ENCODE assay signal across 12 cellular contexts in the genomic region with DNA sequence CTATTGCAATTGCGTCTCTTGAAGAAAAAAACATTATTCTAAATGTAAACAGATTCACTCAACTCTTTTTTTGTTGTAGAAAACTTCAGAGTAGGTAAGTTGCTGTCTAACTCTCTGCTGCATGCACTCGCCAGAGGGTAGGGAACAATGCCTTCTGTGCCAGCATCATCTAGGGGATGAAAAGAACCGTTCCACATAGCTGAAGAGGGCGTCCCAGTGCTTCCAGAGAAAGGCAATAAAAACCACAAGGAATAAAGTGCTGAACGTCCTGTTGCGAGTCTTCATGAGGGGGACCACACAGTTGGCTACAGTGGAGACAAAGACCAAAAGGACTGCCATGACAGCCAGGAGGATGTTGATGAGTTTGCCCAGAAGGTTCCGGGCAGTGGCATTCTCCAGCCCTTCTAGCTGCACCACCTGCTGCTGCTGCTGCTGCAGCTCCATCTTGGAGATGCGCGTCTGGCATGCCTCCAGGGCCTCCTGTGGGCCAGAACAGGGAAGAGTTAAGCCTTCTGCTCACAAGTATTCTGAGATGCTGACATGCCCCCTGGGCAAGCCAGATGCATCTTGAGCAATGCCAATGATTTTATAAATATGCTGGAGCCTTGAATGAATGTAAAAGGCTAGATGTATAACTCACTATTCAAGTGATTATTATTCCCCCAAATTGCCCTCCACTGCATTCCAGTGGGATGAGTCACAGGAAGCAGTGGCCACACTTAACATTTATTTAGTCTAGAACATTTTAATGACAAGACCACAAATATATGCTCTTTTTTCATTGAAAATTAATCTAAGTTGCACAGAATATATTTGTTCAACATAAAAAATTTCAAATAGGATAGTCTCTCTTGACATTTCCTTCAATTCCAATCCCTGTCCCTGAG. TPM values are rescaled to one million over a fixed set of nuclear protein-coding genes. Genes with fewer than 3 reads are reported as not detected.
DNase-seq lines count a peak whose midpoint lies in the region; ATAC-seq and TF ChIP-seq lines count a peak whose summit lies in the region.
"Had no signal": no experiment of that assay in that cellular context is flagged by ENCODE, and none has a peak within 500 bp of the region (broad histone marks: within the 10 kb centered on the region; RNA-seq: fewer than 3 reads in every experiment).

No MANE protein-coding gene starts in this region.

- DNase-seq in AG04449 (ENCODE audit: low read depth, low spot score) (peak; percentile 74), HT1080 (ENCODE audit: low read depth) (peak; percentile 95), astrocyte of the cerebellum (ENCODE audit: low read depth) (peak; percentile 79), kidney epithelial cell (ENCODE audit: low read depth) (peak; percentile 52), T-helper 17 cell (no peak), upper lobe of left lung (no peak), cortex of kidney (lab: John Stamatoyannopoulos, UW) (no peak), NOMO-1 treated with DMSO at 0.1 percent for 48 hours (lab: John Stamatoyannopoulos, UW; ENCODE audit: unreplicated experiment) (no peak)
- DNase-seq: activated CD4-positive, alpha-beta memory T cell treated with anti-CD3 and anti-CD28 coated beads, Interleukin-2, amount 10 ng/mL, durations not matched to agents 7 days and 5 days; CD8-positive, alpha-beta memory T cell; NCI-H1436 treated with DMSO at 0.1 percent for 48 hours; stimulated activated CD4-positive, alpha-beta T cell treated with anti-CD3 and anti-CD28 coated beads, Interleukin-4, amount 100 ng/mL, for 1 hour had no signal

- H3K4me1 ChIP-seq in upper lobe of left lung = peaks cover 9 to 26% (median 13%) of the 10 kb centered on the region in 4 donors

- H3K9me3 ChIP-seq in T-helper 17 cell (ENCODE audit: control insufficient read depth, low read length, poor library complexity, severe bottlenecking) (no peaks in the 10 kb centered on the region), upper lobe of left lung (no peaks in the 10 kb centered on the region)

- no peaks in the 10 kb centered on the region for H3K27me3 Mint-ChIP-seq in T-helper 17 cell
- H3K27me3 Mint-ChIP-seq: activated CD4-positive, alpha-beta memory T cell treated with anti-CD3 and anti-CD28 coated beads, Interleukin-2, amount 10 ng/mL, durations not matched to agents 7 days and 5 days; CD8-positive, alpha-beta memory T cell had no signal

- TF ChIP-seq CTCF in AG04449 (IDR thresholded peaks at IDR 0.05; ENCODE audit: insufficient read depth, low read length, missing control alignments) (no peak), astrocyte of the cerebellum (IDR thresholded peaks at IDR 0.05; ENCODE audit: low read depth, low read length, missing control alignments) (no peak), kidney epithelial cell (IDR thresholded peaks at IDR 0.05; ENCODE audit: insufficient read depth, low read length, poor library complexity, severe bottlenecking) (peak; percentile 6), upper lobe of left lung (IDR thresholded peaks at IDR 0.05) (no peak)

- CTCF ChIA-PET in AG04449 (lab: Yijun Ruan, JAX) = interaction anchor here (0.6 to 1.2 kb wide), 7 partner anchors 24 to 180 kb away, joined by 3 to 10 read pairs (median 4); no protein-coding TSS in a partner anchor

- H3K27me3 ChIP-seq in kidney epithelial cell (ENCODE audit: control insufficient read depth, insufficient read depth, low read length) (no peaks in the 10 kb centered on the region), upper lobe of left lung (no peaks in the 10 kb centered on the region)

- peaks cover 5% of the 10 kb centered on the region for H3K4me1 Mint-ChIP-seq in T-helper 17 cell
- H3K4me1 Mint-ChIP-seq: activated CD4-positive, alpha-beta memory T cell treated with anti-CD3 and anti-CD28 coated beads, Interleukin-2, amount 10 ng/mL, durations not matched to agents 7 days and 5 days had no signal

- ATAC-seq in T-helper 17 cell = no peak
- ATAC-seq in upper lobe of left lung (ENCODE audit: low FRiP score in 2 of 2) = no peak

- no peak for TF ChIP-seq POLR2A in upper lobe of left lung (IDR thresholded peaks at IDR 0.05)

- peaks cover 9% of the 10 kb centered on the region for H3K36me3 Mint-ChIP-seq in T-helper 17 cell (ENCODE audit: low read depth)

- WGBS in upper lobe of left lung, 2 donors = 86 to 87% methylated on average over 8 to 9 of the region's 9 CpGs

- in situ Hi-C loops in astrocyte of the cerebellum (cut with HindIII; ENCODE audit: low sequenced_read_pairs) = no loop called here

- no peak overlapping the region for H3K4me3 ChIP-seq in AG04449 (ENCODE audit: low read depth, low read length)
- no peak overlapping the region for H3K4me3 ChIP-seq in astrocyte of the cerebellum (ENCODE audit: low read depth, low read length)
- no peak overlapping the region for H3K4me3 ChIP-seq in kidney epithelial cell (ENCODE audit: low read depth, low read length)
- no peak overlapping the region for H3K4me3 ChIP-seq in upper lobe of left lung

- H3K36me3 ChIP-seq in kidney epithelial cell (ENCODE audit: control insufficient read depth, insufficient read depth, low read length) (no peaks in the 10 kb centered on the region), upper lobe of left lung (peaks cover 0 to 9% (median 1%) of the 10 kb centered on the region in 4 donors)

- H3K4me3 Mint-ChIP-seq in T-helper 17 cell = no peak overlapping the region
- H3K4me3 Mint-ChIP-seq: activated CD4-positive, alpha-beta memory T cell treated with anti-CD3 and anti-CD28 coated beads, Interleukin-2, amount 10 ng/mL, durations not matched to agents 7 days and 5 days; CD8-positive, alpha-beta memory T cell had no signal

- POLR2A ChIA-PET in AG04449 (lab: Yijun Ruan, JAX) = interaction anchor here (0.9 kb wide), 1 partner anchor 161 kb away, joined by 4 read pairs; no protein-coding TSS in a partner anchor

- no peak overlapping the region for H3K27ac Mint-ChIP-seq in T-helper 17 cell
- H3K27ac Mint-ChIP-seq: activated CD4-positive, alpha-beta memory T cell treated with anti-CD3 and anti-CD28 coated beads, Interleukin-2, amount 10 ng/mL, durations not matched to agents 7 days and 5 days had no signal

- H3K27ac ChIP-seq in upper lobe of left lung = no peak overlapping the region

- no peak for TF ChIP-seq EP300 in upper lobe of left lung (IDR thresholded peaks at IDR 0.05)

RNA-seq across cellular contexts. Expression of gene PLXND1, which starts 45.1 kb away (rescaled TPM):
- 26.7 and 28.5 TPM in 2 replicates for total RNA-seq in HT1080 (2014; rRNA removed; shearing (Covaris generic))
- polyA plus RNA-seq in HT1080 (2015; cell fraction: cytosol; rRNA removed) = 17.4 and 26.9 TPM in 2 replicates
- polyA plus RNA-seq in HT1080 (2015; cell fraction: nucleus; rRNA removed) = 41.3 and 46.6 TPM in 2 replicates
- total RNA-seq in kidney epithelial cell (103 and 114 TPM in 2 replicates), T-helper 17 cell (100 to 1,000 TPM in 1 of 2 donors, 10 to 100 TPM in 1; 78.8 to 152 TPM), upper lobe of left lung (100 to 1,000 TPM in 5 of 6 donors, 10 to 100 TPM in 1; 95.3 to 607 (median 227) TPM)

Comparison
In these comparisons a context has a peak if more than half of its experiments do, and no peak if none do; other contexts are left out.
1. DNase-seq: peak in AG04449 (single experiment), HT1080 (single experiment), astrocyte of the cerebellum (single experiment) and kidney epithelial cell (single experiment); none in T-helper 17 cell (0 of 3), upper lobe of left lung (0 of 2), cortex of kidney (single experiment) and NOMO-1 treated with DMSO at 0.1 percent for 48 hours (single experiment).